ENCODE assay signal across 8 cellular contexts in genomic region chr1:116418091-116418830, GRCh38. TPM values are rescaled to one million over a fixed set of nuclear protein-coding genes. Genes with fewer than 3 reads are reported as not detected.
DNase-seq lines count a peak whose midpoint lies in the region; ATAC-seq lines count a peak whose summit lies in the region.

No MANE protein-coding gene starts in this region.

- peak overlapping the region; percentile 92 for H3K4me3 ChIP-seq in HUES48 (ENCODE audit: low read depth, low read length)

- peak overlapping the region; percentile 9 for H3K27ac ChIP-seq in HUES48 (ENCODE audit: low read depth, low read length)

- H3K27me3 ChIP-seq in HUES48 (ENCODE audit: control insufficient read depth, insufficient read depth, low read length), result no peaks in the 10 kb centered on the region

- H3K27me3 Mint-ChIP-seq in activated T-cell treated with anti-CD3 and anti-CD28 coated beads, Interleukin-2, amount 50 U/mL, for 4 hours (ENCODE audit: low read depth), result no peaks in the 10 kb centered on the region
- peaks cover 6 to 18% (median 9%) of the 10 kb centered on the region in 3 donors for H3K27me3 Mint-ChIP-seq in naive B cell

- no peaks in the 10 kb centered on the region for H3K9me3 ChIP-seq in HUES48 (ENCODE audit: control insufficient read depth, insufficient read depth, low read length)

- ATAC-seq in GM21381 (IDR thresholded peaks at IDR 0.05; ENCODE audit: unreplicated experiment) (peak; percentile 79), naive B cell (ENCODE audit: low read depth in 2 of 2) (peak; percentile 93 to 95)
- ATAC-seq in activated T-cell treated with anti-CD3 and anti-CD28 coated beads, Interleukin-2, amount 50 U/mL, for 4 hours, result peak; percentile 91 to 94
- peak; percentile 94 for ATAC-seq in stimulated activated effector memory CD8-positive, alpha-beta T cell treated with anti-CD3 and anti-CD28 coated beads, Interleukin-12 subunit alpha, Interleukin-12 subunit beta, amount 100 ng/mL, for 72 hours

- peaks cover 23% of the 10 kb centered on the region for H3K4me1 ChIP-seq in HUES48 (ENCODE audit: control insufficient read depth, insufficient read depth, low read length)

- no peaks in the 10 kb centered on the region for H3K9me3 Mint-ChIP-seq in activated T-cell treated with anti-CD3 and anti-CD28 coated beads, Interleukin-2, amount 50 U/mL, for 4 hours
- H3K9me3 Mint-ChIP-seq in naive B cell, result no peaks in the 10 kb centered on the region
- no peaks in the 10 kb centered on the region for H3K9me3 Mint-ChIP-seq in stimulated activated effector memory CD8-positive, alpha-beta T cell treated with anti-CD3 and anti-CD28 coated beads, Interleukin-12 subunit alpha, Interleukin-12 subunit beta, amount 100 ng/mL, for 72 hours

- peaks cover 27% of the 10 kb centered on the region for H3K4me1 Mint-ChIP-seq in activated T-cell treated with anti-CD3 and anti-CD28 coated beads, Interleukin-2, amount 50 U/mL, for 4 hours (ENCODE audit: low read depth)
- H3K4me1 Mint-ChIP-seq in naive B cell, result peaks cover 24 to 32% (median 29%) of the 10 kb centered on the region in 3 donors
- H3K4me1 Mint-ChIP-seq in stimulated activated effector memory CD8-positive, alpha-beta T cell treated with anti-CD3 and anti-CD28 coated beads, Interleukin-12 subunit alpha, Interleukin-12 subunit beta, amount 100 ng/mL, for 72 hours, result peaks cover 24% of the 10 kb centered on the region

- peak overlapping the region; percentile 85 to 98 (median 92) for H3K27ac Mint-ChIP-seq in naive B cell
- peak overlapping the region; percentile 92 for H3K27ac Mint-ChIP-seq in stimulated activated effector memory CD8-positive, alpha-beta T cell treated with anti-CD3 and anti-CD28 coated beads, Interleukin-12 subunit alpha, Interleukin-12 subunit beta, amount 100 ng/mL, for 72 hours

- peak overlapping the region; percentile 89 for H3K4me3 Mint-ChIP-seq in activated T-cell treated with anti-CD3 and anti-CD28 coated beads, Interleukin-2, amount 50 U/mL, for 4 hours
- peak overlapping the region; percentile 88 to 95 (median 92) for H3K4me3 Mint-ChIP-seq in naive B cell
- peak overlapping the region; percentile 83 for H3K4me3 Mint-ChIP-seq in stimulated activated effector memory CD8-positive, alpha-beta T cell treated with anti-CD3 and anti-CD28 coated beads, Interleukin-12 subunit alpha, Interleukin-12 subunit beta, amount 100 ng/mL, for 72 hours

- peak overlapping the region; percentile 85 for H3K9ac ChIP-seq in HUES48 (ENCODE audit: low read depth, low read length)

- DNase-seq in D341Med (ENCODE audit: low spot score) (peak; percentile 92), OCI-M1 (lab: John Stamatoyannopoulos, UW) (peak; percentile 75), fibroblast of gingiva (ENCODE audit: low read depth) (peak; percentile 86), naive B cell (peak; percentile 85)
- DNase-seq in activated T-cell treated with anti-CD3 and anti-CD28 coated beads, Interleukin-2, amount 50 U/mL, for 4 hours, result peak; percentile 83
- peak; percentile 77 to 91 for DNase-seq in stimulated activated effector memory CD8-positive, alpha-beta T cell treated with anti-CD3 and anti-CD28 coated beads, Interleukin-12 subunit alpha, Interleukin-12 subunit beta, amount 100 ng/mL, for 72 hours (ENCODE audit: low spot score in 2 of 2)

- no peaks in the 10 kb centered on the region for H3K36me3 ChIP-seq in HUES48 (ENCODE audit: control insufficient read depth, insufficient read depth, low read length)

- H3K36me3 Mint-ChIP-seq in activated T-cell treated with anti-CD3 and anti-CD28 coated beads, Interleukin-2, amount 50 U/mL, for 4 hours (ENCODE audit: insufficient read depth), result peaks cover 2% of the 10 kb centered on the region
- peaks cover 7 to 13% of the 10 kb centered on the region in 2 donors for H3K36me3 Mint-ChIP-seq in naive B cell
- peaks cover 13% of the 10 kb centered on the region for H3K36me3 Mint-ChIP-seq in stimulated activated effector memory CD8-positive, alpha-beta T cell treated with anti-CD3 and anti-CD28 coated beads, Interleukin-12 subunit alpha, Interleukin-12 subunit beta, amount 100 ng/mL, for 72 hours

RNA-seq across cellular contexts. Expression of gene ATP1A1, which starts 45.2 kb away (rescaled TPM):
- 100 to 1,000 TPM; 334 to 383 (median 337) TPM for total RNA-seq in activated T-cell treated with anti-CD3 and anti-CD28 coated beads, Interleukin-2, amount 50 U/mL, for 4 hours
- polyA plus RNA-seq in naive B cell (ENCODE audit: low read depth in 6 of 6), result 10 to 100 TPM in 3 of 6 donors, 1 to 10 TPM in 3; 6.9 to 13.1 (median 10.2) TPM

Comparison
In these comparisons a context has a peak if more than half of its experiments do, and no peak if none do; other contexts are left out.
1. Peak in every context shown above with its lines: DNase-seq, ATAC-seq, H3K4me3 ChIP-seq and H3K27ac ChIP-seq.